Comparison of ENCODE assay signal across 8 cellular contexts in the genomic region with DNA sequence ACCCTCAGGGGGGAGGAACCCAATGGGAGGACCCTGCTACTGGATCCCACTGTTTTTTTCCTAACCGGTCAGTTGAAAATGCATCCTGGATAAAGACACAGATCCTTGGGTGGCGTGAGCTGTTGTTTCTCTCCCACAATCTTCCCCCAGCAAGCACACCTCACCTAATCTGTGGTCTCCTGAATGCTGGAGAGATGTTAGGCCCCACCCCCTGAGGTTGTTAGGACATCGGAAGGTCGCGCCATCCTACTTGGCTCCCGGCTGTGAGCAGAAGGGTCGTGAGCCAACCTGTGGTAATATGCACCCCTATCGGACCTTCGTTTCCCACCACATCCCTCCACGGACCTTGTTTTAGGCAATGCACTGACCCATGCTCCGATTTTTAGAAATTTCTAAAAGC.
DNase-seq lines count a peak whose midpoint lies in the region; ATAC-seq and TF ChIP-seq lines count a peak whose summit lies in the region.

No MANE protein-coding gene starts in this region.

- H3K4me1 ChIP-seq in HAP-1: peaks cover 7% of the 10 kb centered on the region
- H3K4me1 ChIP-seq in left ventricle myocardium inferior: peaks cover 98% of the 10 kb centered on the region
- H3K4me1 ChIP-seq in gastrocnemius medialis: peaks cover 46 to 58% of the 10 kb centered on the region in 2 donors

- H3K27me3 ChIP-seq in HAP-1 (ENCODE audit: low read depth): no peaks in the 10 kb centered on the region
- H3K27me3 ChIP-seq in left ventricle myocardium inferior (ENCODE audit: low read depth): no peaks in the 10 kb centered on the region
- H3K27me3 ChIP-seq in gastrocnemius medialis: peaks cover 12 to 19% (median 18%) of the 10 kb centered on the region in 3 donors

- CTCF ChIA-PET in activated CD8-positive, alpha-beta T cell treated with anti-CD3 and anti-CD28 coated beads for 36 hours (lab: Charles Lee): interaction anchor here (0.8 to 1.1 kb wide), 2 partner anchors 17 to 157 kb away, joined by 3 read pairs; no protein-coding TSS in a partner anchor

- POLR2A ChIA-PET in activated CD8-positive, alpha-beta T cell treated with anti-CD3 and anti-CD28 coated beads for 36 hours (lab: Charles Lee): no interaction called here

- no peak overlapping the region for H3K27ac Mint-ChIP-seq in activated CD8-positive, alpha-beta T cell treated with anti-CD3 and anti-CD28 coated beads for 36 hours

- in situ Hi-C loops in HAP-1 (cut with MboI; ENCODE audit: low sequenced_read_pairs) (no loop called here), gastrocnemius medialis (cut with MboI; ENCODE audit: low sequenced_read_pairs in 4 of 4) (no loop called here)

- H3K4me3 ChIP-seq in HAP-1 (peak overlapping the region; percentile 70), left ventricle myocardium inferior (peak overlapping the region; percentile 84), gastrocnemius medialis (peak overlapping the region; percentile 57 to 87 (median 62))

- no peak for ATAC-seq in activated CD8-positive, alpha-beta T cell treated with anti-CD3 and anti-CD28 coated beads for 36 hours
- ATAC-seq in gastrocnemius medialis (no peak), HG02642 (IDR thresholded peaks at IDR 0.05; ENCODE audit: poor library complexity, unreplicated experiment) (no peak), HG03135 (IDR thresholded peaks at IDR 0.05; ENCODE audit: unreplicated experiment) (no peak), GM19455 (IDR thresholded peaks at IDR 0.05; ENCODE audit: unreplicated experiment) (no peak)

- intact Hi-C loops in activated CD8-positive, alpha-beta T cell treated with anti-CD3 and anti-CD28 coated beads for 36 hours (cut with micrococcal nuclease): no loop called here
- intact Hi-C loops in left ventricle myocardium inferior (cut with micrococcal nuclease): no loop called here
- intact Hi-C loops in gastrocnemius medialis (cut with DNase I; ENCODE audit: low total_unique reads): loop anchor here (2.0 kb wide), 1 partner anchor 22 kb away; no protein-coding TSS in a partner anchor

- DNase-seq in HAP-1 (ENCODE audit: low spot score in 2 of 2) (peak in 1 of 2 experiments; percentile 42), left ventricle myocardium inferior (no peak), gastrocnemius medialis (no peak), SHP77 (lab: John Stamatoyannopoulos, UW) (no peak)
- DNase-seq in activated CD8-positive, alpha-beta T cell treated with anti-CD3 and anti-CD28 coated beads for 36 hours: no peak

- H3K36me3 Mint-ChIP-seq in activated CD8-positive, alpha-beta T cell treated with anti-CD3 and anti-CD28 coated beads for 36 hours (ENCODE audit: low read depth): no peaks in the 10 kb centered on the region

- H3K9me3 Mint-ChIP-seq in activated CD8-positive, alpha-beta T cell treated with anti-CD3 and anti-CD28 coated beads for 36 hours: no peaks in the 10 kb centered on the region

- no peak for TF ChIP-seq POLR2A in gastrocnemius medialis (IDR thresholded peaks at IDR 0.05)

- TF ChIP-seq CTCF in activated CD8-positive, alpha-beta T cell treated with anti-CD3 and anti-CD28 coated beads for 36 hours (IDR thresholded peaks at IDR 0.05): no peak
- TF ChIP-seq CTCF in left ventricle myocardium inferior (IDR thresholded peaks at IDR 0.05; ENCODE audit: borderline replicate concordance): no peak
- no peak for TF ChIP-seq CTCF in gastrocnemius medialis (IDR thresholded peaks at IDR 0.05 in 4 of 5, conservative IDR thresholded peaks at IDR 0.05 in 1 of 5)

- H3K27ac ChIP-seq in left ventricle myocardium inferior (replicated peaks): peak overlapping the region; percentile 91
- peak overlapping the region; percentile 67 to 74 (median 70) for H3K27ac ChIP-seq in gastrocnemius medialis

- peak overlapping the region; percentile 76 for H3K4me3 Mint-ChIP-seq in activated CD8-positive, alpha-beta T cell treated with anti-CD3 and anti-CD28 coated beads for 36 hours

- peaks cover 22% of the 10 kb centered on the region for H3K27me3 Mint-ChIP-seq in activated CD8-positive, alpha-beta T cell treated with anti-CD3 and anti-CD28 coated beads for 36 hours

- peaks cover 9% of the 10 kb centered on the region for H3K4me1 Mint-ChIP-seq in activated CD8-positive, alpha-beta T cell treated with anti-CD3 and anti-CD28 coated beads for 36 hours (ENCODE audit: low read depth)

- H3K9me3 ChIP-seq in HAP-1 (no peaks in the 10 kb centered on the region), left ventricle myocardium inferior (replicated peaks) (no peaks in the 10 kb centered on the region), gastrocnemius medialis (no peaks in the 10 kb centered on the region)

- no peaks in the 10 kb centered on the region for H3K36me3 ChIP-seq in HAP-1 (replicated peaks)
- peaks cover under 1% of the 10 kb centered on the region for H3K36me3 ChIP-seq in left ventricle myocardium inferior
- no peaks in the 10 kb centered on the region for H3K36me3 ChIP-seq in gastrocnemius medialis
